ENCODE assay signal across 20 cellular contexts in the genomic region with DNA sequence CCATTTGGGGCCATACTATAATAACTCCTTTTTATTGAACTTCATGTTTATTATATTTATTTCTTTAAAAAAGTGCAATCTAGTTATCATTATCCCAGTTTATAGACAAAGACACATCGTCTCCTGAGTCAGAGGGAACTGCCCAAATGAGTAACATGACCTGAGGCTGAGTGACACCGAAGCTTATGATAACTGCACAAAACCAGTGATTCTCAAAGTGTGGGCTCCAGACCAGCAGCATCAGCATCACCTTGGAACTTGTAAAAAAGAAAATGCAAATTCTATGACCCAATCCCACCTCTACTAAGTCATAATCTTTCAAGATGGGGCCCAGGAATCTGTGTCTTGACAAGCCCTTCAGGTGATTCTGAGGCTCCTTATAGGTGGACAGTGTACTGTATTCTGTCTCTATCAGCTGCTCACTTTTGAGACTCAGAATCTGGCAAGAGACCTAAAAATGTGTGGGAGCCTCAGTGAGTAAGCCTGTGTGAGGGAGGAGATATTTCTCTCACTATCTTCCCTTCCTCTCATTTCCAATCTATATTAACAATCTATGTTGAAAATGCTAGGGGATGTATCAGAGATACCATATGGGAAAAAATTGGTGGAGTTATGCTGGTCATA.
"Had no signal": no experiment of that assay in that cellular context is flagged by ENCODE, and none has a peak within 500 bp of the region (broad histone marks: within the 10 kb centered on the region; RNA-seq: fewer than 3 reads in every experiment).

No MANE protein-coding gene starts in this region.

- H3K27me3 ChIP-seq: esophagus muscularis mucosa, heart right ventricle, vagina had no signal

- H3K4me1 Mint-ChIP-seq: activated CD4-positive, alpha-beta memory T cell treated with anti-CD3 and anti-CD28 coated beads, Interleukin-2, amount 10 ng/mL, durations not matched to agents 7 days and 5 days; activated CD4-positive, alpha-beta T cell treated with anti-CD3 and anti-CD28 coated beads, Interleukin-2, amount 10 ng/mL, durations not matched to agents 24 days and 14 days; activated naive CD4-positive, alpha-beta T cell treated with anti-CD3 and anti-CD28 coated beads, Interleukin-2, amount 10 ng/mL, durations not matched to agents 7 days and 5 days; natural killer cell; stimulated activated naive B cell treated with anti-CD40 and anti-IgM and Interleukin-4, amounts not matched to agents 10 μg/mL and 1 μg/mL and 100 μg/mL, for 72 hours had no signal

- DNase-seq: activated CD4-positive, alpha-beta memory T cell treated with anti-CD3 and anti-CD28 coated beads, Interleukin-2, amount 10 ng/mL, durations not matched to agents 7 days and 5 days; activated CD4-positive, alpha-beta T cell treated with anti-CD3 and anti-CD28 coated beads, Interleukin-2, amount 10 ng/mL, durations not matched to agents 24 days and 14 days; activated effector memory CD4-positive, alpha-beta T cell treated with anti-CD3 and anti-CD28 coated beads, Interleukin-2, amount 50 U/mL, for 16 hours; activated naive CD4-positive, alpha-beta T cell treated with anti-CD3 and anti-CD28 coated beads, Interleukin-2, amount 10 ng/mL, durations not matched to agents 7 days and 5 days; dermis blood vessel endothelial cell; effector memory CD4-positive, alpha-beta T cell; heart right ventricle; kidney; natural killer cell; stimulated activated CD4-positive, alpha-beta T cell treated with anti-CD3 and anti-CD28 coated beads, Interleukin-2, amount 100 ng/mL, for 48 hours; stimulated activated CD8-positive, alpha-beta memory T cell treated with anti-CD3 and anti-CD28 coated beads, Interleukin-4, amount 100 ng/mL, for 48 hours; stimulated activated naive B cell treated with anti-CD40 and anti-IgM and Interleukin-4, amounts not matched to agents 10 μg/mL and 1 μg/mL and 100 μg/mL, for 72 hours had no signal

- H3K36me3 Mint-ChIP-seq: activated naive CD4-positive, alpha-beta T cell treated with anti-CD3 and anti-CD28 coated beads, Interleukin-2, amount 10 ng/mL, durations not matched to agents 7 days and 5 days; stimulated activated naive B cell treated with anti-CD40 and anti-IgM and Interleukin-4, amounts not matched to agents 10 μg/mL and 1 μg/mL and 100 μg/mL, for 72 hours; type B pancreatic cell had no signal

- H3K9me3 ChIP-seq: vagina had no signal

- H3K27ac Mint-ChIP-seq: activated CD4-positive, alpha-beta memory T cell treated with anti-CD3 and anti-CD28 coated beads, Interleukin-2, amount 10 ng/mL, durations not matched to agents 7 days and 5 days; activated CD4-positive, alpha-beta T cell treated with anti-CD3 and anti-CD28 coated beads, Interleukin-2, amount 10 ng/mL, durations not matched to agents 24 days and 14 days; activated naive CD4-positive, alpha-beta T cell treated with anti-CD3 and anti-CD28 coated beads, Interleukin-2, amount 10 ng/mL, durations not matched to agents 7 days and 5 days; mesothelial cell of epicardium; natural killer cell; progenitor cell of endocrine pancreas; stimulated activated naive B cell treated with anti-CD40 and anti-IgM and Interleukin-4, amounts not matched to agents 10 μg/mL and 1 μg/mL and 100 μg/mL, for 72 hours; T-helper 2 cell treated with Interferon-gamma antibody and Interleukin-4, amounts not matched to agents 5 μg/mL and 100 μg/mL, for 36 hours; type B pancreatic cell had no signal

- H3K4me3 ChIP-seq: esophagus muscularis mucosa, heart right ventricle, vagina had no signal

- ATAC-seq: activated CD4-positive, CD25-positive, alpha-beta regulatory T cell treated with anti-CD3 and anti-CD28 coated beads, Interleukin-2, amount 50 U/mL, for 24 hours; heart right ventricle; natural killer cell had no signal

- H3K4me1 ChIP-seq: esophagus muscularis mucosa, heart right ventricle, vagina had no signal

- H3K36me3 ChIP-seq: esophagus muscularis mucosa, heart right ventricle, vagina had no signal

- H3K4me3 Mint-ChIP-seq: activated CD4-positive, alpha-beta memory T cell treated with anti-CD3 and anti-CD28 coated beads, Interleukin-2, amount 10 ng/mL, durations not matched to agents 7 days and 5 days; activated CD4-positive, alpha-beta T cell treated with anti-CD3 and anti-CD28 coated beads, Interleukin-2, amount 10 ng/mL, durations not matched to agents 24 days and 14 days; activated naive CD4-positive, alpha-beta T cell treated with anti-CD3 and anti-CD28 coated beads, Interleukin-2, amount 10 ng/mL, durations not matched to agents 7 days and 5 days; mesothelial cell of epicardium; natural killer cell; stimulated activated naive B cell treated with anti-CD40 and anti-IgM and Interleukin-4, amounts not matched to agents 10 μg/mL and 1 μg/mL and 100 μg/mL, for 72 hours; T-helper 2 cell treated with Interferon-gamma antibody and Interleukin-4, amounts not matched to agents 5 μg/mL and 100 μg/mL, for 36 hours; type B pancreatic cell had no signal

- H3K27ac ChIP-seq: esophagus muscularis mucosa, heart right ventricle, vagina, VCaP had no signal

- H3K27me3 Mint-ChIP-seq: activated CD4-positive, alpha-beta memory T cell treated with anti-CD3 and anti-CD28 coated beads, Interleukin-2, amount 10 ng/mL, durations not matched to agents 7 days and 5 days; activated CD4-positive, alpha-beta T cell treated with anti-CD3 and anti-CD28 coated beads, Interleukin-2, amount 10 ng/mL, durations not matched to agents 24 days and 14 days; activated naive CD4-positive, alpha-beta T cell treated with anti-CD3 and anti-CD28 coated beads, Interleukin-2, amount 10 ng/mL, durations not matched to agents 7 days and 5 days; progenitor cell of endocrine pancreas; stimulated activated naive B cell treated with anti-CD40 and anti-IgM and Interleukin-4, amounts not matched to agents 10 μg/mL and 1 μg/mL and 100 μg/mL, for 72 hours had no signal
